Comparison of ENCODE assay signal across 12 cellular contexts in genomic region chr17:41781404-41782110, GRCh38. TPM values are rescaled to one million over a fixed set of nuclear protein-coding genes. Genes with fewer than 3 reads are reported as not detected.
DNase-seq lines count a peak whose midpoint lies in the region; ATAC-seq, FAIRE-seq and TF ChIP-seq lines count a peak whose summit lies in the region.
"Had no signal": no experiment of that assay in that cellular context is flagged by ENCODE, and none has a peak within 500 bp of the region (broad histone marks: within the 10 kb centered on the region; RNA-seq: fewer than 3 reads in every experiment).

No MANE protein-coding gene starts in this region.

- CTCF ChIA-PET in HCT116 (lab: Charles Lee), result no interaction called here

- ATAC-seq in HCT116 (no peak), HG03135 (IDR thresholded peaks at IDR 0.05; ENCODE audit: unreplicated experiment) (no peak)

- no TSS peak for BruUV-seq in HCT116 (replicated peaks; lab: Mats Ljungman, UMichigan)

- DNase-seq in HCT116 (ENCODE audit: low read depth, low spot score), result no peak
- peak; percentile 59 for DNase-seq in choroid plexus epithelial cell (ENCODE audit: low read depth)
- peak; percentile 69 for DNase-seq in kidney
- DNase-seq in small intestine, result no peak
- DNase-seq in putamen (ENCODE audit: low spot score), result no peak
- DNase-seq in cerebellar cortex (ENCODE audit: low spot score), result no peak
- no peak for DNase-seq in NCI-H128 (lab: John Stamatoyannopoulos, UW; ENCODE audit: unreplicated experiment)
- DNase-seq: activated CD8-positive, alpha-beta memory T cell treated with anti-CD3 and anti-CD28 coated beads, Interleukin-2, amount 50 U/mL, for 48 hours; islet precursor cell had no signal

- 65 to 70% (median 70%) methylated on average over 13 of the region's 13 CpGs for WGBS in small intestine, 3 donors

- FAIRE-seq in kidney (lab: Jason Lieb, UNC) (no peak), small intestine (lab: Jason Lieb, UNC) (no peak)
- FAIRE-seq: G401.6, TTC549 had no signal

- no peaks in the 10 kb centered on the region for H3K27me3 ChIP-seq in HCT116 (ENCODE audit: insufficient read depth, low read length)
- H3K27me3 ChIP-seq in small intestine (ENCODE audit: control insufficient read depth in 2 of 2, insufficient read depth in 2 of 2, low read length in 2 of 2), result no peaks in the 10 kb centered on the region

- no peak overlapping the region for H3K4me2 ChIP-seq in HCT116 (ENCODE audit: low read length)

- RAD21 ChIA-PET in HCT116 (lab: Charles Lee; ENCODE audit: low non-redundant PET in 1 of 2, low total read pairs in 2 of 2, uncharacterized antibody in 2 of 2, unreplicated experiment in 2 of 2), result no interaction called here

- no peaks in the 10 kb centered on the region for H3K9me3 ChIP-seq in HCT116 (ENCODE audit: control insufficient read depth in 1 of 2, insufficient read depth in 1 of 2, low read depth in 1 of 2, low read length in 2 of 2)
- no peaks in the 10 kb centered on the region for H3K9me3 ChIP-seq in kidney (ENCODE audit: control insufficient read depth in 1 of 2, low read length in 2 of 2)
- H3K9me3 ChIP-seq in small intestine (ENCODE audit: control insufficient read depth, low read depth), result no peaks in the 10 kb centered on the region

- POLR2A ChIA-PET in HCT116 (lab: Charles Lee), result no interaction called here

- intact Hi-C loops in HCT116 (cut with micrococcal nuclease), result no loop called here
- intact Hi-C loops in kidney (cut with DNase I), result no loop called here

- H3K4me3 ChIP-seq in HCT116 (replicated peaks in 1 of 2; ENCODE audit: low read depth in 1 of 2, low read length in 2 of 2), result no peak overlapping the region
- H3K4me3 ChIP-seq in choroid plexus epithelial cell (ENCODE audit: low read depth, low read length), result no peak overlapping the region
- peak overlapping the region in 1 of 2 donors; percentile 82 for H3K4me3 ChIP-seq in kidney (ENCODE audit: low read length in 2 of 2)
- H3K4me3 ChIP-seq in small intestine (ENCODE audit: low read depth in 1 of 2, low read length in 2 of 2), result no peak overlapping the region

- H3K79me2 ChIP-seq in HCT116 (ENCODE audit: insufficient read depth, low read length), result peaks cover 84% of the 10 kb centered on the region

- H3K9ac ChIP-seq in HCT116 (ENCODE audit: low read length) (no peak overlapping the region), kidney (ENCODE audit: low read length in 2 of 2) (peak overlapping the region in 1 of 2 donors; percentile 42)

- H4K20me1 ChIP-seq in HCT116 (ENCODE audit: insufficient read depth), result no peaks in the 10 kb centered on the region

- TF ChIP-seq CTCF in HCT116 (IDR thresholded peaks at IDR 0.05 in 2 of 3, conservative IDR thresholded peaks at IDR 0.05 in 1 of 3; ENCODE audit: borderline replicate concordance in 1 of 3, insufficient read depth in 1 of 3, low read depth in 2 of 3, low read length in 2 of 3) (no peak), choroid plexus epithelial cell (conservative IDR thresholded peaks at IDR 0.05; ENCODE audit: low read depth, low read length) (no peak), kidney (IDR thresholded peaks at IDR 0.05; ENCODE audit: borderline replicate concordance, extremely low read depth, insufficient read depth) (no peak)

- no peaks in the 10 kb centered on the region for H3K9me2 ChIP-seq in HCT116 (ENCODE audit: insufficient read depth)

- peaks cover 57 to 86% of the 10 kb centered on the region in 2 experiments for H3K4me1 ChIP-seq in HCT116 (ENCODE audit: control insufficient read depth in 1 of 2, insufficient read depth in 2 of 2, low read length in 2 of 2)
- H3K4me1 ChIP-seq in kidney (ENCODE audit: control insufficient read depth in 1 of 2, insufficient read depth in 1 of 2, low read depth in 1 of 2, low read length in 2 of 2), result peaks cover 40 to 44% of the 10 kb centered on the region in 2 donors
- H3K4me1 ChIP-seq in small intestine (ENCODE audit: control insufficient read depth in 2 of 2, insufficient read depth in 1 of 2, low read depth in 1 of 2, low read length in 1 of 2), result peaks cover 2 to 6% of the 10 kb centered on the region in 2 donors

- TF ChIP-seq POLR2A in HCT116 (IDR thresholded peaks at IDR 0.05; ENCODE audit: borderline replicate concordance, extremely low read depth, insufficient read depth, insufficient read length), result no peak

- H2AFZ ChIP-seq in HCT116 (ENCODE audit: low read depth, low read length, poor library complexity, severe bottlenecking), result no peak overlapping the region

- TF ChIP-seq RAD21 in HCT116 (IDR thresholded peaks at IDR 0.05; ENCODE audit: low read depth), result no peak

- H3K27ac ChIP-seq in HCT116 (ENCODE audit: low read depth, low read length), result 0 out of 2 replicates have a peak overlapping the region, but pooled peaks have one; percentile 8
- peak overlapping the region; percentile 73 to 84 for H3K27ac ChIP-seq in kidney (ENCODE audit: low read depth in 2 of 2, low read length in 2 of 2)
- H3K27ac ChIP-seq in small intestine (ENCODE audit: low read depth in 1 of 2, low read length in 1 of 2), result peak overlapping the region; percentile 35 to 79

- H3K36me3 ChIP-seq in HCT116 (ENCODE audit: control insufficient read depth in 1 of 2, insufficient read depth in 2 of 2, low read length in 2 of 2) (no peaks in the 10 kb centered on the region), kidney (ENCODE audit: control insufficient read depth in 1 of 2, insufficient read depth in 2 of 2, low read length in 2 of 2) (peaks cover 0 to 4% of the 10 kb centered on the region in 2 donors), small intestine (ENCODE audit: control insufficient read depth in 2 of 2, insufficient read depth in 2 of 2, low read length in 2 of 2) (no peaks in the 10 kb centered on the region)

TF ChIP-seq in HCT116, 20 proteins besides CTCF, POLR2A, EP300 and RAD21 (continues in another document):
- TF ChIP-seq ELF1 (IDR thresholded peaks at IDR 0.05; ENCODE audit: borderline replicate concordance, low read depth) (no peak), EZH2phosphoT487 (IDR thresholded peaks at IDR 0.05; ENCODE audit: borderline replicate concordance) (no peak), POLR2AphosphoS5 (IDR thresholded peaks at IDR 0.05; ENCODE audit: low read depth, low read length) (no peak), CEBPB (IDR thresholded peaks at IDR 0.05; ENCODE audit: low read depth) (no peak), ZBTB33 (IDR thresholded peaks at IDR 0.05; ENCODE audit: extremely low read depth, insufficient replicate concordance, low read length) (no peak)

RNA-seq across cellular contexts. Expression of gene JUP, which starts 5.0 kb away (rescaled TPM):
- total RNA-seq in HCT116 (2021; ENCODE audit: unreplicated experiment), result 224 TPM
- 322 and 372 TPM in 2 replicates for polyA plus RNA-seq in HCT116 (2012)
- total RNA-seq in kidney, result 223 TPM
- 148 TPM for polyA plus RNA-seq in kidney (ENCODE audit: insufficient read depth, low read depth, low replicate concordance)
- polyA plus RNA-seq in small intestine, result 100 to 1,000 TPM; 122 to 316 (median 302) TPM

RNA-seq across cellular contexts. Expression of gene P3H4, which starts 30.2 kb away (rescaled TPM):
- total RNA-seq in HCT116 (2021; ENCODE audit: unreplicated experiment) (23.4 TPM), kidney (13.6 TPM)
- 17.4 and 22.0 TPM in 2 replicates for polyA plus RNA-seq in HCT116 (2012)
- polyA plus RNA-seq in kidney (ENCODE audit: insufficient read depth, low read depth, low replicate concordance) (13.7 TPM), small intestine (10 to 100 TPM in 1 of 3 donors, 1 to 10 TPM in 2; 6.5 to 12.7 (median 9.7) TPM)

RNA-seq across cellular contexts. Expression of gene FKBP10, which starts 31.2 kb away (rescaled TPM):
- total RNA-seq in HCT116 (2021; ENCODE audit: unreplicated experiment), result 78.5 TPM
- polyA plus RNA-seq in HCT116 (2012), result 70.0 and 93.6 TPM in 2 replicates
- total RNA-seq in kidney, result 38.3 TPM
- 19.6 TPM for polyA plus RNA-seq in kidney (ENCODE audit: insufficient read depth, low read depth, low replicate concordance)
- polyA plus RNA-seq in small intestine, result 10 to 100 TPM in 1 of 3 donors, 1 to 10 TPM in 1, under 1 TPM in 1; 0.67 to 13.9 (median 3.5) TPM

RNA-seq across cellular contexts. Expression of gene HAP1, which starts 47.1 kb away (rescaled TPM):
- total RNA-seq in HCT116 (2021; ENCODE audit: unreplicated experiment), result 3.4 TPM
- polyA plus RNA-seq in HCT116 (2012), result 2.1 and 3.8 TPM in 2 replicates
- total RNA-seq in kidney, result 1.3 TPM
- 0.99 TPM for polyA plus RNA-seq in kidney (ENCODE audit: insufficient read depth, low read depth, low replicate concordance)
- polyA plus RNA-seq in small intestine, result under 1 TPM; 0.22 to 0.40 (median 0.27) TPM

RNA-seq across cellular contexts. Expression of gene NT5C3B, which starts 54.5 kb away (rescaled TPM):
- total RNA-seq in HCT116 (2021; ENCODE audit: unreplicated experiment), result 110 TPM
- polyA plus RNA-seq in HCT116 (2012), result 83.7 and 114 TPM in 2 replicates
- total RNA-seq in kidney, result 44.0 TPM
- 88.0 TPM for polyA plus RNA-seq in kidney (ENCODE audit: insufficient read depth, low read depth, low replicate concordance)
- polyA plus RNA-seq in small intestine, result 10 to 100 TPM; 10.5 to 36.0 (median 21.3) TPM

Comparison
In these comparisons a context has a peak if more than half of its experiments do, and no peak if none do; other contexts are left out.
1. DNase-seq: peak in choroid plexus epithelial cell (single experiment) and kidney (single experiment); none in HCT116 (single experiment), small intestine (single experiment), putamen (single experiment), cerebellar cortex (single experiment) and NCI-H128 (single experiment).
2. H3K27ac ChIP-seq: peak in every context shown above with its lines; median percentile 78 in kidney; 57 in small intestine; 8 in HCT116.